In genomic region chr2:22929998-22930397, GRCh38 we compare ENCODE assay signal across 26 cellular contexts.
"Had no signal": no experiment of that assay in that cellular context is flagged by ENCODE, and none has a peak within 500 bp of the region (broad histone marks: within the 10 kb centered on the region; RNA-seq: fewer than 3 reads in every experiment).

No MANE protein-coding gene starts in this region.

- DNase-seq: activated B cell treated with CpG ODN at 0.5 μM for 24 hours; activated CD4-positive, alpha-beta memory T cell treated with anti-CD3 and anti-CD28 coated beads for 36 hours; activated CD4-positive, alpha-beta T cell treated with anti-CD3 and anti-CD28 coated beads for 4 hours; activated CD4-positive, alpha-beta T cell treated with anti-CD3 and anti-CD28 coated beads, Interleukin-2, amount 50 U/mL, for 1 hour; activated CD4-positive, CD25-positive, alpha-beta regulatory T cell treated with anti-CD3 and anti-CD28 coated beads, Interleukin-2, amount 50 U/mL, for 72 hours; activated CD8-positive, alpha-beta memory T cell treated with anti-CD3 and anti-CD28 coated beads for 24 hours; activated CD8-positive, alpha-beta memory T cell treated with anti-CD3 and anti-CD28 coated beads, Interleukin-2, amount 10 ng/mL, durations not matched to agents 7 days and 5 days; activated CD8-positive, alpha-beta memory T cell treated with anti-CD3 and anti-CD28 coated beads, Interleukin-2, amount 50 U/mL, for 48 hours; activated effector memory CD4-positive, alpha-beta T cell treated with Interleukin-2 at 50 U/mL for 16 hours; activated naive CD4-positive, alpha-beta T cell treated with anti-CD3 and anti-CD28 coated beads, Interleukin-2, amount 10 ng/mL, durations not matched to agents 7 days and 5 days; activated naive CD8-positive, alpha-beta T cell treated with anti-CD3 and anti-CD28 coated beads, Interleukin-2, amount 50 U/mL, for 24 hours; activated T-cell treated with anti-CD3 and anti-CD28 coated beads, Interleukin-2, amount 50 U/mL, for 48 hours; cerebellar nuclear complex; NCI-H1105; NCI-H1436; NCI-H1694 treated with DMSO at 0.1 percent for 48 hours; NCI-H345; NCI-H524 treated with DMSO at 0.1 percent for 48 hours; Peyer's patch; Right ventricle myocardium superior; SW 1271; T-helper 1 cell; T-helper 2 cell; T-helper 9 cell had no signal

- H3K4me3 ChIP-seq: Peyer's patch had no signal

- FAIRE-seq: bronchial epithelial cell had no signal

- H3K9me3 ChIP-seq: Peyer's patch had no signal

- ATAC-seq: activated CD8-positive, alpha-beta memory T cell treated with anti-CD3 and anti-CD28 coated beads, Interleukin-2, amount 10 ng/mL, durations not matched to agents 7 days and 5 days; activated naive CD8-positive, alpha-beta T cell treated with anti-CD3 and anti-CD28 coated beads, Interleukin-2, amount 50 U/mL, for 24 hours had no signal

- H3K27ac ChIP-seq: Peyer's patch, VCaP had no signal

- H3K4me1 ChIP-seq: Peyer's patch had no signal

- H3K27me3 ChIP-seq: Peyer's patch had no signal

- H3K36me3 ChIP-seq: Peyer's patch had no signal
